12 cellular contexts compared by ENCODE assay signal in the genomic region with DNA sequence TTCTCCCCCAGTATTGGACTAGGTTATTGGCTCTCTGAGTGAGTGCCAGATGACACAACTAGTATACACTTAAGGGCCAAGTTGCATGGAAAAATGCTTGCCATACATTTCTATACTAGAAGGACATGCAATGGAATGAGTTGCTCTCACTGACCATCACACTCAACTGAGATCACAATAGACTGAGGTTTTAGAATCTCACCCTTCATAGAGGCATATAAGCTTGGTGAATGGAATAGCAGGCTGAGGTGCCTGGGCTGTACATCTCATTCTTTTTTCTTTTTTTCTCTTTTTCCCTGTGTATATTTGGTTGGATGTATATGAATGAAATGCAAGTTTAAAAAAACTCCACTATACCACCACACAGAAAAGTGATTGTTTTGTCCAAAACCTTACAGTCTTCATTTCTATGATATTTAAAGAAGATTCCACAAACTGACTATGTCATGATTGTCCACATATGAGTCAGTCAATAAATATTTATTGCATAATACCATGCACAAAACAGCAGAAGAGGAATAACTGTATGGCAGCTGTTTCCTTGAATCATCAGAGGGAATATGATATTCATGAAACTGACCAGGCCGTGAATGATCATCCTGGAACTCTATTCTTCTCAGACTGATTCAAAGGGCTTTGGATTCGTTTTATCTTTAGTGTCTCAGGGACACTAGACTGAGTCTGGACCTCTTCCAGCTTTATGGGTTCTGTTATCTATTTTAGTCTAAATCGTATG.
DNase-seq lines count a peak whose midpoint lies in the region; ATAC-seq and TF ChIP-seq lines count a peak whose summit lies in the region.
"Had no signal": no experiment of that assay in that cellular context is flagged by ENCODE, and none has a peak within 500 bp of the region (broad histone marks: within the 10 kb centered on the region; RNA-seq: fewer than 3 reads in every experiment).

No MANE protein-coding gene starts in this region.

- no peaks in the 10 kb centered on the region for H3K79me2 ChIP-seq in MM.1S (ENCODE audit: low read length)

- H3K27me3 Mint-ChIP-seq in activated naive CD4-positive, alpha-beta T cell treated with anti-CD3 and anti-CD28 coated beads, Interleukin-2, amount 10 ng/mL, durations not matched to agents 7 days and 5 days = no peaks in the 10 kb centered on the region

- H3K36me3 ChIP-seq in RWPE2 (ENCODE audit: low read depth) (no peaks in the 10 kb centered on the region), MM.1S (replicated peaks; ENCODE audit: insufficient read depth, low read length) (no peaks in the 10 kb centered on the region)
- H3K36me3 ChIP-seq: cardiac muscle cell, neural progenitor cell, Peyer's patch had no signal

- no peaks in the 10 kb centered on the region for H3K27me3 ChIP-seq in RWPE2 (ENCODE audit: insufficient read depth, poor library complexity, severe bottlenecking)
- H3K27me3 ChIP-seq in MM.1S (replicated peaks; ENCODE audit: insufficient read depth, low read length) = no peaks in the 10 kb centered on the region
- H3K27me3 ChIP-seq: cardiac muscle cell, neural progenitor cell, Peyer's patch had no signal

- no peaks in the 10 kb centered on the region for H3K9me2 ChIP-seq in MM.1S (replicated peaks; ENCODE audit: insufficient read depth, low read length)

- no peaks in the 10 kb centered on the region for H4K20me1 ChIP-seq in MM.1S (ENCODE audit: insufficient read depth, low read length)

- H3K4me3 ChIP-seq in RWPE2 (ENCODE audit: severe bottlenecking) (no peak overlapping the region), skeletal muscle cell (ENCODE audit: low read depth, low read length) (no peak overlapping the region), MM.1S (ENCODE audit: low read length) (no peak overlapping the region)
- H3K4me3 ChIP-seq: cardiac muscle cell, neural progenitor cell, Peyer's patch had no signal

- DNase-seq in H4 (ENCODE audit: low spot score) = peak; percentile 14
- DNase-seq in RWPE2 (ENCODE audit: low spot score) = no peak
- DNase-seq in fibroblast of gingiva (ENCODE audit: low read depth) = peak; percentile 85
- peak; percentile 77 for DNase-seq in skeletal muscle cell (ENCODE audit: low read depth)
- no peak for DNase-seq in MM.1S
- DNase-seq in activated CD4-positive, CD25-positive, alpha-beta regulatory T cell (lab: John Stamatoyannopoulos, UW) = no peak
- no peak for DNase-seq in activated naive CD4-positive, alpha-beta T cell treated with anti-CD3 and anti-CD28 coated beads, Interleukin-2, amount 10 ng/mL, durations not matched to agents 7 days and 5 days
- DNase-seq: activated CD4-positive, alpha-beta T cell treated with anti-CD3 and anti-CD28 coated beads, Interleukin-2, amount 50 U/mL, for 48 hours; NCI-H1092; Peyer's patch had no signal

- H3K27ac ChIP-seq in RWPE2 (ENCODE audit: poor library complexity, severe bottlenecking) = peak overlapping the region; percentile 69
- no peak overlapping the region for H3K27ac ChIP-seq in MM.1S (ENCODE audit: low read length)
- H3K27ac ChIP-seq: cardiac muscle cell, neural progenitor cell, Peyer's patch had no signal

- ATAC-seq in RWPE2 (ENCODE audit: low read depth) = peak; percentile 84

- peaks cover 19% of the 10 kb centered on the region for H3F3A ChIP-seq in MM.1S (ENCODE audit: insufficient read depth, low read length)

- no peak overlapping the region for H2AFZ ChIP-seq in MM.1S (ENCODE audit: low read length)
- H2AFZ ChIP-seq: neural progenitor cell had no signal

- peaks cover 34% of the 10 kb centered on the region for H3K4me1 ChIP-seq in RWPE2 (ENCODE audit: insufficient read depth, poor library complexity, severe bottlenecking)
- peaks cover 34% of the 10 kb centered on the region for H3K4me1 ChIP-seq in MM.1S (ENCODE audit: low read length)
- H3K4me1 ChIP-seq: neural progenitor cell had no signal

- H3K9ac ChIP-seq in MM.1S (ENCODE audit: low read length) = no peak overlapping the region
- H3K9ac ChIP-seq: neural progenitor cell had no signal

- H3K9me3 Mint-ChIP-seq in activated naive CD4-positive, alpha-beta T cell treated with anti-CD3 and anti-CD28 coated beads, Interleukin-2, amount 10 ng/mL, durations not matched to agents 7 days and 5 days = no peaks in the 10 kb centered on the region
- H3K9me3 Mint-ChIP-seq: neural progenitor cell had no signal

- H3K9me3 ChIP-seq in RWPE2 (ENCODE audit: severe bottlenecking) (no peaks in the 10 kb centered on the region), MM.1S (replicated peaks; ENCODE audit: insufficient read depth, low read length) (no peaks in the 10 kb centered on the region)
- H3K9me3 ChIP-seq: Peyer's patch had no signal

- H3K4me1 Mint-ChIP-seq in activated naive CD4-positive, alpha-beta T cell treated with anti-CD3 and anti-CD28 coated beads, Interleukin-2, amount 10 ng/mL, durations not matched to agents 7 days and 5 days = peaks cover 37% of the 10 kb centered on the region

- H3K4me3 Mint-ChIP-seq in activated naive CD4-positive, alpha-beta T cell treated with anti-CD3 and anti-CD28 coated beads, Interleukin-2, amount 10 ng/mL, durations not matched to agents 7 days and 5 days = no peak overlapping the region
- H3K4me3 Mint-ChIP-seq: neural progenitor cell had no signal

- CTCF ChIA-PET in activated naive CD4-positive, alpha-beta T cell treated with anti-CD3 and anti-CD28 coated beads, Interleukin-2, amount 10 ng/mL, durations not matched to agents 7 days and 5 days (lab: Charles Lee) = interaction anchor here (1.0 kb wide), 1 partner anchor 160 kb away, joined by 3 read pairs; no protein-coding TSS in a partner anchor

- H3K27ac Mint-ChIP-seq in activated naive CD4-positive, alpha-beta T cell treated with anti-CD3 and anti-CD28 coated beads, Interleukin-2, amount 10 ng/mL, durations not matched to agents 7 days and 5 days = no peak overlapping the region
- H3K27ac Mint-ChIP-seq: neural progenitor cell had no signal

- H3K4me2 ChIP-seq in MM.1S (ENCODE audit: low read depth, low read length) = no peak overlapping the region
- H3K4me2 ChIP-seq: neural progenitor cell had no signal

- no peaks in the 10 kb centered on the region for H3K36me3 Mint-ChIP-seq in activated naive CD4-positive, alpha-beta T cell treated with anti-CD3 and anti-CD28 coated beads, Interleukin-2, amount 10 ng/mL, durations not matched to agents 7 days and 5 days

- TF ChIP-seq CTCF in RWPE2 (IDR thresholded peaks at IDR 0.05; ENCODE audit: poor library complexity, severe bottlenecking) (no peak), MM.1S (IDR thresholded peaks at IDR 0.05; ENCODE audit: low read length) (no peak)

Comparison
In these comparisons a context has a peak if more than half of its experiments do, and no peak if none do; other contexts are left out.
1. DNase-seq: peak in H4 (single experiment), fibroblast of gingiva (single experiment) and skeletal muscle cell (single experiment); none in RWPE2 (single experiment), MM.1S (single experiment), activated CD4-positive, CD25-positive, alpha-beta regulatory T cell (0 of 4) and activated naive CD4-positive, alpha-beta T cell treated with anti-CD3 and anti-CD28 coated beads, Interleukin-2, amount 10 ng/mL, durations not matched to agents 7 days and 5 days (single experiment).